In the genomic region with DNA sequence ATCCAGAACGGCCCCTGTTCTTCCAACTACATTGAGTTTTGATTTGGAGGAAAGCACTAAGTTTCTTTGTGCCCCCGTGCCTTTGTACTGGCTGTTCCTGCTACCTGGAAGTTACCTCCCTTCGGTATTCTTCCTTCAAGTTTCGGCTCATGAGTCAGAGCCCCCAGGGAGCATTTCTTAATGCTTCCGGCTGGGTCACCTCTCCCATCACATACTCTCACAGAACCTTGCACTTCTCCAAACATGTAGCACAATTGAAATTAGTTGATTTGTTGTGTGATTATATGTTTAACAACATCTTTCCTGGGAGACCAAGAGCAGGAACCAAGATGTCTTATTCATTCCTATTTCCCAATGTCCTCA, we compare ENCODE assay signal across 16 cellular contexts.
A peak's percentile ranks its signal among the peaks of the same experiment; 100 is the strongest.
DNase-seq lines count a peak whose midpoint lies in the region; TF ChIP-seq lines count a peak whose summit lies in the region.
"Had no signal": no experiment of that assay in that cellular context is flagged by ENCODE, and none has a peak within 500 bp of the region (broad histone marks: within the 10 kb centered on the region; RNA-seq: fewer than 3 reads in every experiment).

No MANE protein-coding gene starts in this region.

- DNase-seq in CD1c-positive myeloid dendritic cell (ENCODE audit: extremely low spot score): peak; percentile 24
- peak; percentile 87 for DNase-seq in NB4 (ENCODE audit: low read depth)
- peak; percentile 18 for DNase-seq in endodermal cell
- DNase-seq in suprapubic skin (ENCODE audit: low spot score in 2 of 2): no peak
- no peak for DNase-seq in neuronal stem cell (ENCODE audit: low spot score)
- no peak for DNase-seq in NCI-H226
- DNase-seq: Caco-2; CD4-positive, alpha-beta T cell; NCI-H1417 treated with DMSO at 0.1 percent for 48 hours; NCI-H1930; SHP77 treated with DMSO at 0.1 percent for 48 hours; T-helper 1 cell had no signal

- H3K27ac ChIP-seq in endodermal cell (ENCODE audit: low read depth, low read length) (no peak overlapping the region), skeletal muscle tissue (ENCODE audit: low read depth, low read length) (peak overlapping the region; percentile 54), suprapubic skin (no peak overlapping the region), neuronal stem cell (replicated peaks; ENCODE audit: low read length) (no peak overlapping the region)
- H3K27ac ChIP-seq: GM23248 had no signal

- no peak overlapping the region for H2AK5ac ChIP-seq in neuronal stem cell (ENCODE audit: low read depth, low read length)

- H3K9me3 ChIP-seq in endodermal cell (ENCODE audit: control insufficient read depth, low read length): no peaks in the 10 kb centered on the region
- H3K9me3 ChIP-seq in skeletal muscle tissue (ENCODE audit: control insufficient read depth in 3 of 3, low read length in 3 of 3): no peaks in the 10 kb centered on the region
- H3K9me3 ChIP-seq in suprapubic skin: no peaks in the 10 kb centered on the region
- H3K9me3 ChIP-seq in neuronal stem cell (replicated peaks in 1 of 2; ENCODE audit: control insufficient read depth in 2 of 2, insufficient read depth in 1 of 2, low read depth in 1 of 2, low read length in 2 of 2): no peaks in the 10 kb centered on the region
- H3K9me3 ChIP-seq: Caco-2, HAP-1 had no signal

- no peak overlapping the region for H3K18ac ChIP-seq in neuronal stem cell (ENCODE audit: low read length)

- no peak for TF ChIP-seq POLR2A in NB4 (IDR thresholded peaks at IDR 0.05; ENCODE audit: extremely low read depth, insufficient read length)
- no peak for TF ChIP-seq POLR2A in suprapubic skin (IDR thresholded peaks at IDR 0.05)

- no peaks in the 10 kb centered on the region for H3K36me3 ChIP-seq in endodermal cell (ENCODE audit: control insufficient read depth, insufficient read depth, low read length)
- H3K36me3 ChIP-seq in skeletal muscle tissue (ENCODE audit: control insufficient read depth in 3 of 3, insufficient read depth in 3 of 3, low read length in 3 of 3): no peaks in the 10 kb centered on the region
- no peaks in the 10 kb centered on the region for H3K36me3 ChIP-seq in suprapubic skin
- no peaks in the 10 kb centered on the region for H3K36me3 ChIP-seq in neuronal stem cell (replicated peaks in 1 of 2; ENCODE audit: control insufficient read depth in 2 of 2, insufficient read depth in 2 of 2, low read length in 2 of 2)
- H3K36me3 ChIP-seq: HAP-1 had no signal

- H3K4me1 Mint-ChIP-seq in endodermal cell: peaks cover 7% of the 10 kb centered on the region

- TF ChIP-seq CTCF in NB4 (IDR thresholded peaks at IDR 0.05; ENCODE audit: low read depth, low read length) (no peak), endodermal cell (conservative IDR thresholded peaks at IDR 0.05) (no peak), suprapubic skin (IDR thresholded peaks at IDR 0.05) (no peak)

- H3K27ac Mint-ChIP-seq in endodermal cell: no peak overlapping the region
- H3K27ac Mint-ChIP-seq: CD4-positive, alpha-beta T cell; IgD-negative memory B cell had no signal

- H3K79me1 ChIP-seq in neuronal stem cell (ENCODE audit: low read depth, low read length): no peaks in the 10 kb centered on the region

- no peak overlapping the region for H3K14ac ChIP-seq in neuronal stem cell (ENCODE audit: low read length)

- H2BK12ac ChIP-seq in neuronal stem cell (ENCODE audit: low read length): no peak overlapping the region

- H3K9ac ChIP-seq in endodermal cell (ENCODE audit: extremely low read depth, low read length, poor library complexity, severe bottlenecking) (no peak overlapping the region), skeletal muscle tissue (ENCODE audit: low read depth in 1 of 3, low read length in 3 of 3) (no peak overlapping the region), neuronal stem cell (ENCODE audit: low read depth, low read length, poor library complexity) (no peak overlapping the region)
- H3K9ac ChIP-seq: GM23248 had no signal

- no peaks in the 10 kb centered on the region for H3K4me1 ChIP-seq in endodermal cell (ENCODE audit: control insufficient read depth, insufficient read depth, low read length)
- peaks cover 0 to 5% (median 3%) of the 10 kb centered on the region in 3 donors for H3K4me1 ChIP-seq in skeletal muscle tissue (ENCODE audit: control insufficient read depth in 3 of 3, insufficient read depth in 3 of 3, low read length in 3 of 3)
- H3K4me1 ChIP-seq in suprapubic skin: peaks cover 25% of the 10 kb centered on the region
- H3K4me1 ChIP-seq in neuronal stem cell (ENCODE audit: control insufficient read depth in 2 of 2, insufficient read depth in 1 of 2, low read depth in 1 of 2, low read length in 2 of 2): no peaks in the 10 kb centered on the region
- H3K4me1 ChIP-seq: Caco-2, HAP-1 had no signal

- WGBS in endodermal cell (ENCODE audit: insufficient coverage in 1 of 2, insufficient read length in 1 of 2), 2 experiments: 86 to 97% methylated on average over 4 to 5 of the region's 5 CpGs
- 79% methylated on average over 5 of the region's 5 CpGs for WGBS in suprapubic skin
- no CpG with 5 or more reads among the region's 5 CpGs for WGBS in neuronal stem cell (ENCODE audit: extremely low coverage in 2 of 2, insufficient read length in 2 of 2, insufficient replicate concordance in 1 of 2), 2 donors

- no peaks in the 10 kb centered on the region for H3K9me3 Mint-ChIP-seq in endodermal cell
- H3K9me3 Mint-ChIP-seq: CD4-positive, alpha-beta T cell had no signal

- H2BK5ac ChIP-seq in neuronal stem cell (ENCODE audit: low read length): no peak overlapping the region

- H3K4ac ChIP-seq in neuronal stem cell (ENCODE audit: low read length): no peak overlapping the region

- H3K27me3 ChIP-seq in endodermal cell (ENCODE audit: control insufficient read depth, insufficient read depth, low read length, poor library complexity, severe bottlenecking): no peaks in the 10 kb centered on the region
- H3K27me3 ChIP-seq in skeletal muscle tissue (ENCODE audit: control insufficient read depth in 3 of 3, insufficient read depth in 3 of 3, low read length in 3 of 3): no peaks in the 10 kb centered on the region
- H3K27me3 ChIP-seq in suprapubic skin: no peaks in the 10 kb centered on the region
- no peaks in the 10 kb centered on the region for H3K27me3 ChIP-seq in neuronal stem cell (ENCODE audit: control insufficient read depth in 3 of 3, insufficient read depth in 3 of 3, low read depth in 1 of 3, low read length in 3 of 3)

- H3K23ac ChIP-seq in neuronal stem cell (ENCODE audit: low read depth, low read length, poor library complexity): no peak overlapping the region

- no peak overlapping the region for H3K4me3 Mint-ChIP-seq in endodermal cell
- H3K4me3 Mint-ChIP-seq: CD4-positive, alpha-beta T cell; IgD-negative memory B cell had no signal

- no peak overlapping the region for H2BK120ac ChIP-seq in neuronal stem cell (ENCODE audit: low read depth, low read length)

- no peak overlapping the region for H4K91ac ChIP-seq in neuronal stem cell (ENCODE audit: low read depth, low read length, poor library complexity)

- H3K36me3 Mint-ChIP-seq in endodermal cell (ENCODE audit: low read depth): no peaks in the 10 kb centered on the region

- TF ChIP-seq EP300 in suprapubic skin (IDR thresholded peaks at IDR 0.05): no peak

- H3K4me3 ChIP-seq in NB4 (ENCODE audit: low read depth, low read length) (peak overlapping the region; percentile 42), endodermal cell (ENCODE audit: low read length) (no peak overlapping the region), skeletal muscle tissue (ENCODE audit: low read length in 3 of 3) (no peak overlapping the region), suprapubic skin (no peak overlapping the region), neuronal stem cell (ENCODE audit: low read length in 2 of 2) (no peak overlapping the region)
- H3K4me3 ChIP-seq: GM23248, HAP-1 had no signal

- H3K4me2 ChIP-seq in neuronal stem cell (ENCODE audit: insufficient read depth, low read length, poor library complexity, severe bottlenecking): no peak overlapping the region

- no peak overlapping the region for H2BK15ac ChIP-seq in neuronal stem cell (ENCODE audit: low read length)

- H3K27me3 Mint-ChIP-seq in endodermal cell (ENCODE audit: insufficient read depth): peaks cover 3% of the 10 kb centered on the region

- no peak overlapping the region for H4K8ac ChIP-seq in neuronal stem cell (ENCODE audit: low read depth, low read length)

- no peak overlapping the region for H2AFZ ChIP-seq in neuronal stem cell (ENCODE audit: low read length)
- H2AFZ ChIP-seq: GM23248 had no signal

Comparison
In these comparisons a context has a peak if more than half of its experiments do, and no peak if none do; other contexts are left out.
1. DNase-seq: peak in CD1c-positive myeloid dendritic cell (single experiment), NB4 (single experiment) and endodermal cell (single experiment); none in suprapubic skin (0 of 2), neuronal stem cell (single experiment) and NCI-H226 (single experiment).